1 cellular context compared by ENCODE assay signal in the genomic region with DNA sequence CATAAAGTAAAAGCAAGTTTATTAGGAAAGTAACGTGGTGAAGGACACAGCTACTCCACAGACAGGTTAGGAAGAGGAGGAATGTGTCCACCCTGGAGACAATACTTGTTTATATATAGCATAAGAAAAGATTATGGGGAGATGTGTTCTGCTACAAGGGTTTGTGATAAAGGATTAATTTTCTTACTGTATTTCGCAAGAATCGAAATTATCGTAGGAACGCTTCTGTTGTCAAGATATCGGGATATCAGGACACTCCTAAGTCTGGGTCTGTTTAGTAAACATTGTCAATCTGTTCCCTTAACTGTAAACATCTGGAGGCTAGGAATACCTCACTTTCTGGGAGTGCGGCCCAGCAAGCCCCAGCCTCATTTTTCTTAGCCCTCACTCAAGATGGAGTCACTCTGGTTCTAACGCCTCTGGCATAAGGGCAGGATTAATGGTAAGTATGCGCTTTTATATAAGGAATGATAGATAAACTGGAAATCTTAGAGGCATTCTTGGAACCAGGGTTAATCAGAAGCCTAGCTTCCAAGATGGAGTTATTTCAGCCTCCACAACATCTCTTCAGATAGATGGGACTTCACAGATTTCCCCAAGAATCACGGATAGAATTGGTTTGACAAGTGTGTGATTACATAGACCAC.
TF ChIP-seq lines count a peak whose summit lies in the region.

No MANE protein-coding gene starts in this region.

TF ChIP-seq in IMR-90, 13 proteins besides CTCF, POLR2A, EP300 and RAD21:
- TF ChIP-seq MAFK (IDR thresholded peaks at IDR 0.05; ENCODE audit: low read depth, low read length) (no peak), CEBPB (IDR thresholded peaks at IDR 0.05; ENCODE audit: low read depth, low read length) (peak; percentile 79), BHLHE40 (IDR thresholded peaks at IDR 0.05; ENCODE audit: low read depth, low read length) (no peak)
- TF ChIP-seq, protein P1, sequence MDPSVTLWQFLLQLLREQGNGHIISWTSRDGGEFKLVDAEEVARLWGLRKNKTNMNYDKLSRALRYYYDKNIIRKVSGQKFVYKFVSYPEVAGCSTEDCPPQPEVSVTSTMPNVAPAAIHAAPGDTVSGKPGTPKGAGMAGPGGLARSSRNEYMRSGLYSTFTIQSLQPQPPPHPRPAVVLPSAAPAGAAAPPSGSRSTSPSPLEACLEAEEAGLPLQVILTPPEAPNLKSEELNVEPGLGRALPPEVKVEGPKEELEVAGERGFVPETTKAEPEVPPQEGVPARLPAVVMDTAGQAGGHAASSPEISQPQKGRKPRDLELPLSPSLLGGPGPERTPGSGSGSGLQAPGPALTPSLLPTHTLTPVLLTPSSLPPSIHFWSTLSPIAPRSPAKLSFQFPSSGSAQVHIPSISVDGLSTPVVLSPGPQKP (IDR thresholded peaks at IDR 0.05; ENCODE audit: borderline replicate concordance, low read depth, low read length): no peak
- TF ChIP-seq, protein P2, sequence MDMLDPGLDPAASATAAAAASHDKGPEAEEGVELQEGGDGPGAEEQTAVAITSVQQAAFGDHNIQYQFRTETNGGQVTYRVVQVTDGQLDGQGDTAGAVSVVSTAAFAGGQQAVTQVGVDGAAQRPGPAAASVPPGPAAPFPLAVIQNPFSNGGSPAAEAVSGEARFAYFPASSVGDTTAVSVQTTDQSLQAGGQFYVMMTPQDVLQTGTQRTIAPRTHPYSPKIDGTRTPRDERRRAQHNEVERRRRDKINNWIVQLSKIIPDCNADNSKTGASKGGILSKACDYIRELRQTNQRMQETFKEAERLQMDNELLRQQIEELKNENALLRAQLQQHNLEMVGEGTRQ (IDR thresholded peaks at IDR 0.05; ENCODE audit: low read depth, low read length): no peak
